1 cellular context compared by ENCODE assay signal in the genomic region with DNA sequence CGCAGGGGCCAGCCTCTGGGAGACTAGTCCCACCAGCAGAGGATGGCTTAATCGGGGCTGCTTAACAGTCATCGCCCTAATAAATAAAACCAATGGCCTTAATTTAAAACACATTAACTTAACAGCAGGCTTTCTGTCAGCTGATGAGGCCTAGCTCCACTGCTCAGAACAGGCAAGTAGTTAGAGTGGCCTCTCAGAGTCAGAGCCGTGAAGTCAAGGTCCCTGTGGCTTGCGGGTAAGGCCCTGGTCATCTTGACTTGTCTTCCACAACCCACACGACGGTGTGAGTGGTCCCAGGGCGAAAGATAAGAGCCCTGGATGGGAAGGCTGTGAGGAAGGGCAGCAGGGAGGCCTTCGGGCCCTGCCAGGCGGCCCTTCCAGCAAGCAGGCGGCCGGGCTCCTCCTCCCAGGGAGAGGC.
TF ChIP-seq lines count a peak whose summit lies in the region.

No MANE protein-coding gene starts in this region.

TF ChIP-seq in HepG2, 621 proteins besides CTCF, POLR2A, EP300 and RAD21 (continued from another document):
- TF ChIP-seq, protein P1, sequence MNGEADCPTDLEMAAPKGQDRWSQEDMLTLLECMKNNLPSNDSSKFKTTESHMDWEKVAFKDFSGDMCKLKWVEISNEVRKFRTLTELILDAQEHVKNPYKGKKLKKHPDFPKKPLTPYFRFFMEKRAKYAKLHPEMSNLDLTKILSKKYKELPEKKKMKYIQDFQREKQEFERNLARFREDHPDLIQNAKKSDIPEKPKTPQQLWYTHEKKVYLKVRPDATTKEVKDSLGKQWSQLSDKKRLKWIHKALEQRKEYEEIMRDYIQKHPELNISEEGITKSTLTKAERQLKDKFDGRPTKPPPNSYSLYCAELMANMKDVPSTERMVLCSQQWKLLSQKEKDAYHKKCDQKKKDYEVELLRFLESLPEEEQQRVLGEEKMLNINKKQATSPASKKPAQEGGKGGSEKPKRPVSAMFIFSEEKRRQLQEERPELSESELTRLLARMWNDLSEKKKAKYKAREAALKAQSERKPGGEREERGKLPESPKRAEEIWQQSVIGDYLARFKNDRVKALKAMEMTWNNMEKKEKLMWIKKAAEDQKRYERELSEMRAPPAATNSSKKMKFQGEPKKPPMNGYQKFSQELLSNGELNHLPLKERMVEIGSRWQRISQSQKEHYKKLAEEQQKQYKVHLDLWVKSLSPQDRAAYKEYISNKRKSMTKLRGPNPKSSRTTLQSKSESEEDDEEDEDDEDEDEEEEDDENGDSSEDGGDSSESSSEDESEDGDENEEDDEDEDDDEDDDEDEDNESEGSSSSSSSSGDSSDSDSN (CRISPR knock-in tag; IDR thresholded peaks at IDR 0.05), result peak; percentile 75; the same call in 1 of the 2 replicates
- TF ChIP-seq, protein P2, sequence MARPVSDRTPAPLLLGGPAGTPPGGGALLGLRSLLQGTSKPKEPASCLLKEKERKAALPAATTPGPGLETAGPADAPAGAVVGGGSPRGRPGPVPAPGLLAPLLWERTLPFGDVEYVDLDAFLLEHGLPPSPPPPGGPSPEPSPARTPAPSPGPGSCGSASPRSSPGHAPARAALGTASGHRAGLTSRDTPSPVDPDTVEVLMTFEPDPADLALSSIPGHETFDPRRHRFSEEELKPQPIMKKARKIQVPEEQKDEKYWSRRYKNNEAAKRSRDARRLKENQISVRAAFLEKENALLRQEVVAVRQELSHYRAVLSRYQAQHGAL (CRISPR knock-in tag; IDR thresholded peaks at IDR 0.05; ENCODE audit: not compliant biosample characterization), result peak; percentile 20
- TF ChIP-seq PLRG1 (conservative IDR thresholded peaks at IDR 0.05) (no peak), ZIK1 (CRISPR knock-in tag; IDR thresholded peaks at IDR 0.05; ENCODE audit: borderline replicate concordance, low read depth) (peak; percentile 48; the same call in 1 of the 2 replicates), ZNF431 (CRISPR knock-in tag; IDR thresholded peaks at IDR 0.05; ENCODE audit: borderline replicate concordance, low read depth) (peak; percentile 13; the same call in 1 of the 2 replicates), ZNF563 (CRISPR knock-in tag; IDR thresholded peaks at IDR 0.05) (0 out of 2 replicates have a peak, but pooled peaks have one; percentile 20), ZNF350 (CRISPR knock-in tag; IDR thresholded peaks at IDR 0.05; ENCODE audit: borderline replicate concordance, low read depth) (peak; percentile 80; the same call in 1 of the 2 replicates), ZNF879 (CRISPR knock-in tag; IDR thresholded peaks at IDR 0.05) (0 out of 2 replicates have a peak, but pooled peaks have one; percentile 39), SRY (CRISPR knock-in tag; IDR thresholded peaks at IDR 0.05) (peak; percentile 84; the same call in 1 of the 2 replicates), MBNL3 (CRISPR knock-in tag; conservative IDR thresholded peaks at IDR 0.05) (no peak), FOSL1 (CRISPR knock-in tag; IDR thresholded peaks at IDR 0.05; ENCODE audit: borderline replicate concordance) (0 out of 2 replicates have a peak, but pooled peaks have one; percentile 8), ZSCAN29 (CRISPR knock-in tag; conservative IDR thresholded peaks at IDR 0.05) (no peak), CC2D1A (CRISPR knock-in tag; IDR thresholded peaks at IDR 0.05) (0 out of 2 replicates have a peak, but pooled peaks have one; percentile 1), ZFX (CRISPR knock-in tag; IDR thresholded peaks at IDR 0.05; ENCODE audit: low read depth) (peak; percentile 97), ZNF552 (CRISPR knock-in tag; IDR thresholded peaks at IDR 0.05; ENCODE audit: borderline replicate concordance) (0 out of 2 replicates have a peak, but pooled peaks have one; percentile 1), ASH2L (IDR thresholded peaks at IDR 0.05; ENCODE audit: insufficient read length, low read depth, low read length) (peak; percentile 2), ZNF556 (CRISPR knock-in tag; IDR thresholded peaks at IDR 0.05; ENCODE audit: borderline replicate concordance) (no peak), CENPT (CRISPR knock-in tag; IDR thresholded peaks at IDR 0.05; ENCODE audit: low read depth) (no peak), HNRNPK (IDR thresholded peaks at IDR 0.05; ENCODE audit: low read depth, low read length, poor library complexity, severe bottlenecking) (no peak)
- TF ChIP-seq, protein P3, sequence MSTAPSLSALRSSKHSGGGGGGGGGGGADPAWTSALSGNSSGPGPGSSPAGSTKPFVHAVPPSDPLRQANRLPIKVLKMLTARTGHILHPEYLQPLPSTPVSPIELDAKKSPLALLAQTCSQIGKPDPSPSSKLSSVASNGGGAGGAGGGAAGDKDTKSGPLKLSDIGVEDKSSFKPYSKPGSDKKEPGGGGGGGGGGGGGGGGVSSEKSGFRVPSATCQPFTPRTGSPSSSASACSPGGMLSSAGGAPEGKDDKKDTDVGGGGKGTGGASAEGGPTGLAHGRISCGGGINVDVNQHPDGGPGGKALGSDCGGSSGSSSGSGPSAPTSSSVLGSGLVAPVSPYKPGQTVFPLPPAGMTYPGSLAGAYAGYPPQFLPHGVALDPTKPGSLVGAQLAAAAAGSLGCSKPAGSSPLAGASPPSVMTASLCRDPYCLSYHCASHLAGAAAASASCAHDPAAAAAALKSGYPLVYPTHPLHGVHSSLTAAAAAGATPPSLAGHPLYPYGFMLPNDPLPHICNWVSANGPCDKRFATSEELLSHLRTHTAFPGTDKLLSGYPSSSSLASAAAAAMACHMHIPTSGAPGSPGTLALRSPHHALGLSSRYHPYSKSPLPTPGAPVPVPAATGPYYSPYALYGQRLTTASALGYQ (CRISPR knock-in tag; IDR thresholded peaks at IDR 0.05), result peak; percentile 14; the same call in 1 of the 2 replicates
- TF ChIP-seq, protein P4, sequence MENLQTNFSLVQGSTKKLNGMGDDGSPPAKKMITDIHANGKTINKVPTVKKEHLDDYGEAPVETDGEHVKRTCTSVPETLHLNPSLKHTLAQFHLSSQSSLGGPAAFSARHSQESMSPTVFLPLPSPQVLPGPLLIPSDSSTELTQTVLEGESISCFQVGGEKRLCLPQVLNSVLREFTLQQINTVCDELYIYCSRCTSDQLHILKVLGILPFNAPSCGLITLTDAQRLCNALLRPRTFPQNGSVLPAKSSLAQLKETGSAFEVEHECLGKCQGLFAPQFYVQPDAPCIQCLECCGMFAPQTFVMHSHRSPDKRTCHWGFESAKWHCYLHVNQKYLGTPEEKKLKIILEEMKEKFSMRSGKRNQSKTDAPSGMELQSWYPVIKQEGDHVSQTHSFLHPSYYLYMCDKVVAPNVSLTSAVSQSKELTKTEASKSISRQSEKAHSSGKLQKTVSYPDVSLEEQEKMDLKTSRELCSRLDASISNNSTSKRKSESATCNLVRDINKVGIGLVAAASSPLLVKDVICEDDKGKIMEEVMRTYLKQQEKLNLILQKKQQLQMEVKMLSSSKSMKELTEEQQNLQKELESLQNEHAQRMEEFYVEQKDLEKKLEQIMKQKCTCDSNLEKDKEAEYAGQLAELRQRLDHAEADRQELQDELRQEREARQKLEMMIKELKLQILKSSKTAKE (CRISPR knock-in tag; IDR thresholded peaks at IDR 0.05; ENCODE audit: borderline replicate concordance), result 0 out of 2 replicates have a peak, but pooled peaks have one; percentile 20
- TF ChIP-seq, protein P5, sequence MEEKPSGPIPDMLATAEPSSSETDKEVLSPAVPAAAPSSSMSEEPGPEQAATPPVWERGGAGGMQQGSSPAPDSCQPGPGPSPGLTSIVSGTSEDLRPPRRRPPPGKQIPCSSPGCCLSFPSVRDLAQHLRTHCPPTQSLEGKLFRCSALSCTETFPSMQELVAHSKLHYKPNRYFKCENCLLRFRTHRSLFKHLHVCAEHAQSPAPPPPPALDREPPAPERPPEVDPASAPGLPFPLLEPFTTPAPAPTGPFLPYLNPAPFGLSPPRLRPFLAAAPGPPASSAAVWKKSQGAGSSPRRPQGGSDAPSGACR (CRISPR knock-in tag; IDR thresholded peaks at IDR 0.05), result 0 out of 2 replicates have a peak, but pooled peaks have one; percentile 60
- TF ChIP-seq, protein P6, sequence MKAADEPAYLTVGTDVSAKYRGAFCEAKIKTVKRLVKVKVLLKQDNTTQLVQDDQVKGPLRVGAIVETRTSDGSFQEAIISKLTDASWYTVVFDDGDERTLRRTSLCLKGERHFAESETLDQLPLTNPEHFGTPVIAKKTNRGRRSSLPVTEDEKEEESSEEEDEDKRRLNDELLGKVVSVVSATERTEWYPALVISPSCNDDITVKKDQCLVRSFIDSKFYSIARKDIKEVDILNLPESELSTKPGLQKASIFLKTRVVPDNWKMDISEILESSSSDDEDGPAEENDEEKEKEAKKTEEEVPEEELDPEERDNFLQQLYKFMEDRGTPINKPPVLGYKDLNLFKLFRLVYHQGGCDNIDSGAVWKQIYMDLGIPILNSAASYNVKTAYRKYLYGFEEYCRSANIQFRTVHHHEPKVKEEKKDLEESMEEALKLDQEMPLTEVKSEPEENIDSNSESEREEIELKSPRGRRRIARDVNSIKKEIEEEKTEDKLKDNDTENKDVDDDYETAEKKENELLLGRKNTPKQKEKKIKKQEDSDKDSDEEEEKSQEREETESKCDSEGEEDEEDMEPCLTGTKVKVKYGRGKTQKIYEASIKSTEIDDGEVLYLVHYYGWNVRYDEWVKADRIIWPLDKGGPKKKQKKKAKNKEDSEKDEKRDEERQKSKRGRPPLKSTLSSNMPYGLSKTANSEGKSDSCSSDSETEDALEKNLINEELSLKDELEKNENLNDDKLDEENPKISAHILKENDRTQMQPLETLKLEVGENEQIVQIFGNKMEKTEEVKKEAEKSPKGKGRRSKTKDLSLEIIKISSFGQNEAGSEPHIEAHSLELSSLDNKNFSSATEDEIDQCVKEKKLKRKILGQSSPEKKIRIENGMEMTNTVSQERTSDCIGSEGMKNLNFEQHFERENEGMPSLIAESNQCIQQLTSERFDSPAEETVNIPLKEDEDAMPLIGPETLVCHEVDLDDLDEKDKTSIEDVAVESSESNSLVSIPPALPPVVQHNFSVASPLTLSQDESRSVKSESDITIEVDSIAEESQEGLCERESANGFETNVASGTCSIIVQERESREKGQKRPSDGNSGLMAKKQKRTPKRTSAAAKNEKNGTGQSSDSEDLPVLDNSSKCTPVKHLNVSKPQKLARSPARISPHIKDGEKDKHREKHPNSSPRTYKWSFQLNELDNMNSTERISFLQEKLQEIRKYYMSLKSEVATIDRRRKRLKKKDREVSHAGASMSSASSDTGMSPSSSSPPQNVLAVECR (CRISPR knock-in tag; IDR thresholded peaks at IDR 0.05; ENCODE audit: borderline replicate concordance), result 0 out of 2 replicates have a peak, but pooled peaks have one; percentile 8
- TF ChIP-seq, protein P7, sequence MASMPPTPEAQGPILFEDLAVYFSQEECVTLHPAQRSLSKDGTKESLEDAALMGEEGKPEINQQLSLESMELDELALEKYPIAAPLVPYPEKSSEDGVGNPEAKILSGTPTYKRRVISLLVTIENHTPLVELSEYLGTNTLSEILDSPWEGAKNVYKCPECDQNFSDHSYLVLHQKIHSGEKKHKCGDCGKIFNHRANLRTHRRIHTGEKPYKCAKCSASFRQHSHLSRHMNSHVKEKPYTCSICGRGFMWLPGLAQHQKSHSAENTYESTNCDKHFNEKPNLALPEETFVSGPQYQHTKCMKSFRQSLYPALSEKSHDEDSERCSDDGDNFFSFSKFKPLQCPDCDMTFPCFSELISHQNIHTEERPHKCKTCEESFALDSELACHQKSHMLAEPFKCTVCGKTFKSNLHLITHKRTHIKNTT (CRISPR knock-in tag; IDR thresholded peaks at IDR 0.05), result no peak
- TF ChIP-seq, protein P8, sequence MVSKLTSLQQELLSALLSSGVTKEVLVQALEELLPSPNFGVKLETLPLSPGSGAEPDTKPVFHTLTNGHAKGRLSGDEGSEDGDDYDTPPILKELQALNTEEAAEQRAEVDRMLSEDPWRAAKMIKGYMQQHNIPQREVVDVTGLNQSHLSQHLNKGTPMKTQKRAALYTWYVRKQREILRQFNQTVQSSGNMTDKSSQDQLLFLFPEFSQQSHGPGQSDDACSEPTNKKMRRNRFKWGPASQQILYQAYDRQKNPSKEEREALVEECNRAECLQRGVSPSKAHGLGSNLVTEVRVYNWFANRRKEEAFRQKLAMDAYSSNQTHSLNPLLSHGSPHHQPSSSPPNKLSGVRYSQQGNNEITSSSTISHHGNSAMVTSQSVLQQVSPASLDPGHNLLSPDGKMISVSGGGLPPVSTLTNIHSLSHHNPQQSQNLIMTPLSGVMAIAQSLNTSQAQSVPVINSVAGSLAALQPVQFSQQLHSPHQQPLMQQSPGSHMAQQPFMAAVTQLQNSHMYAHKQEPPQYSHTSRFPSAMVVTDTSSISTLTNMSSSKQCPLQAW (CRISPR knock-in tag; IDR thresholded peaks at IDR 0.05), result 0 out of 2 replicates have a peak, but pooled peaks have one; percentile 21
- TF ChIP-seq, protein P9, sequence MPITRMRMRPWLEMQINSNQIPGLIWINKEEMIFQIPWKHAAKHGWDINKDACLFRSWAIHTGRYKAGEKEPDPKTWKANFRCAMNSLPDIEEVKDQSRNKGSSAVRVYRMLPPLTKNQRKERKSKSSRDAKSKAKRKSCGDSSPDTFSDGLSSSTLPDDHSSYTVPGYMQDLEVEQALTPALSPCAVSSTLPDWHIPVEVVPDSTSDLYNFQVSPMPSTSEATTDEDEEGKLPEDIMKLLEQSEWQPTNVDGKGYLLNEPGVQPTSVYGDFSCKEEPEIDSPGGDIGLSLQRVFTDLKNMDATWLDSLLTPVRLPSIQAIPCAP (CRISPR knock-in tag; IDR thresholded peaks at IDR 0.05; ENCODE audit: low read depth), result 0 out of 2 replicates have a peak, but pooled peaks have one; percentile 4
